Comparison of ENCODE assay signal across 23 cellular contexts in genomic region chr20:31943052-31943471, GRCh38. TPM values are rescaled to one million over a fixed set of nuclear protein-coding genes. Genes with fewer than 3 reads are reported as not detected.
DNase-seq lines count a peak whose midpoint lies in the region; ATAC-seq, FAIRE-seq and TF ChIP-seq lines count a peak whose summit lies in the region.
"Had no signal": no experiment of that assay in that cellular context is flagged by ENCODE, and none has a peak within 500 bp of the region (broad histone marks: within the 10 kb centered on the region; RNA-seq: fewer than 3 reads in every experiment).

No MANE protein-coding gene starts in this region.

- H3K4me3 ChIP-seq in kidney (ENCODE audit: low read length in 2 of 2): no peak overlapping the region
- H3K4me3 ChIP-seq: dorsolateral prefrontal cortex, tibial artery had no signal

- H3K9me3 Mint-ChIP-seq in central memory CD8-positive, alpha-beta T cell: no peaks in the 10 kb centered on the region
- no peaks in the 10 kb centered on the region for H3K9me3 Mint-ChIP-seq in stimulated activated memory B cell treated with anti-CD40 and anti-IgM and Interleukin-4, amounts not matched to agents 10 μg/mL and 1 μg/mL and 100 μg/mL, for 72 hours
- H3K9me3 Mint-ChIP-seq: T-helper 2 cell treated with Interferon-gamma antibody and Interleukin-4, amounts not matched to agents 5 μg/mL and 100 μg/mL, for 36 hours had no signal

- peak; percentile 41 for DNase-seq in NCI-H2196 treated with DMSO at 0.1 percent for 48 hours (lab: John Stamatoyannopoulos, UW; ENCODE audit: unreplicated experiment)
- DNase-seq in central memory CD8-positive, alpha-beta T cell (ENCODE audit: low spot score in 2 of 2): no peak
- DNase-seq in kidney: peak; percentile 62
- DNase-seq in HK-2 (ENCODE audit: unreplicated experiment): no peak
- DNase-seq in activated naive CD4-positive, alpha-beta T cell treated with anti-CD3 and anti-CD28 coated beads, Interleukin-2, amount 50 U/mL, for 16 hours: no peak
- DNase-seq in NCI-H187 treated with DMSO at 0.1 percent for 48 hours (lab: John Stamatoyannopoulos, UW): no peak
- DNase-seq: activated CD4-positive, alpha-beta T cell treated with anti-CD3 and anti-CD28 coated beads, Interleukin-2, amount 50 U/mL, for 1 hour; activated naive CD4-positive, alpha-beta T cell treated with anti-CD3 and anti-CD28 coated beads, Interleukin-2, amount 10 ng/mL, durations not matched to agents 7 days and 5 days; AML-193; NCI-H1694; NCI-H524; small intestine; stimulated activated CD4-positive, alpha-beta T cell treated with anti-CD3 and anti-CD28 coated beads, Interleukin-4, amount 100 ng/mL, for 24 hours; tibial artery had no signal

- no peak overlapping the region for H3K9ac ChIP-seq in kidney (ENCODE audit: low read length in 2 of 2)

- no peak overlapping the region for H3K4me3 Mint-ChIP-seq in central memory CD8-positive, alpha-beta T cell
- no peak overlapping the region for H3K4me3 Mint-ChIP-seq in stimulated activated memory B cell treated with anti-CD40 and anti-IgM and Interleukin-4, amounts not matched to agents 10 μg/mL and 1 μg/mL and 100 μg/mL, for 72 hours
- H3K4me3 Mint-ChIP-seq: activated naive CD4-positive, alpha-beta T cell treated with anti-CD3 and anti-CD28 coated beads, Interleukin-2, amount 10 ng/mL, durations not matched to agents 7 days and 5 days; mesothelial cell of epicardium; T-helper 2 cell treated with Interferon-gamma antibody and Interleukin-4, amounts not matched to agents 5 μg/mL and 100 μg/mL, for 36 hours had no signal

- no peak overlapping the region for H3K27ac ChIP-seq in kidney (ENCODE audit: low read depth in 2 of 2, low read length in 2 of 2)
- H3K27ac ChIP-seq: neutrophil, tibial artery had no signal

- no peak for FAIRE-seq in kidney (lab: Jason Lieb, UNC)
- FAIRE-seq: D721Med, GM12892, small intestine had no signal

- no peaks in the 10 kb centered on the region for H3K4me1 Mint-ChIP-seq in central memory CD8-positive, alpha-beta T cell
- no peaks in the 10 kb centered on the region for H3K4me1 Mint-ChIP-seq in stimulated activated memory B cell treated with anti-CD40 and anti-IgM and Interleukin-4, amounts not matched to agents 10 μg/mL and 1 μg/mL and 100 μg/mL, for 72 hours
- H3K4me1 Mint-ChIP-seq: activated naive CD4-positive, alpha-beta T cell treated with anti-CD3 and anti-CD28 coated beads, Interleukin-2, amount 10 ng/mL, durations not matched to agents 7 days and 5 days; mesothelial cell of epicardium had no signal

- H3K36me3 Mint-ChIP-seq in central memory CD8-positive, alpha-beta T cell (ENCODE audit: insufficient read depth): peaks cover 33% of the 10 kb centered on the region
- H3K36me3 Mint-ChIP-seq in stimulated activated memory B cell treated with anti-CD40 and anti-IgM and Interleukin-4, amounts not matched to agents 10 μg/mL and 1 μg/mL and 100 μg/mL, for 72 hours: peaks cover 61% of the 10 kb centered on the region

- peaks cover 27 to 34% of the 10 kb centered on the region in 2 donors for H3K36me3 ChIP-seq in kidney (ENCODE audit: control insufficient read depth in 1 of 2, insufficient read depth in 2 of 2, low read length in 2 of 2)

- ATAC-seq in central memory CD8-positive, alpha-beta T cell (replicated peaks; ENCODE audit: extremely low read depth, poor library complexity, severe bottlenecking): no peak
- ATAC-seq in stimulated activated memory B cell treated with anti-CD40 and anti-IgM and Interleukin-4, amounts not matched to agents 10 μg/mL and 1 μg/mL and 100 μg/mL, for 72 hours: no peak
- no peak for ATAC-seq in HG03175 (IDR thresholded peaks at IDR 0.05; ENCODE audit: unreplicated experiment)
- ATAC-seq: esophagus mucosa had no signal

- no peaks in the 10 kb centered on the region for H3K4me1 ChIP-seq in kidney (ENCODE audit: control insufficient read depth in 1 of 2, insufficient read depth in 1 of 2, low read depth in 1 of 2, low read length in 2 of 2)

- H3K9me3 ChIP-seq in kidney (ENCODE audit: control insufficient read depth in 1 of 2, low read length in 2 of 2): no peaks in the 10 kb centered on the region
- H3K9me3 ChIP-seq: neutrophil, tibial artery had no signal

- peak overlapping the region; percentile 41 for H3K27ac Mint-ChIP-seq in central memory CD8-positive, alpha-beta T cell (ENCODE audit: low read depth)
- peak overlapping the region; percentile 51 for H3K27ac Mint-ChIP-seq in stimulated activated memory B cell treated with anti-CD40 and anti-IgM and Interleukin-4, amounts not matched to agents 10 μg/mL and 1 μg/mL and 100 μg/mL, for 72 hours
- H3K27ac Mint-ChIP-seq: mesothelial cell of epicardium; T-helper 2 cell treated with Interferon-gamma antibody and Interleukin-4, amounts not matched to agents 5 μg/mL and 100 μg/mL, for 36 hours had no signal

- no peaks in the 10 kb centered on the region for H3K27me3 Mint-ChIP-seq in central memory CD8-positive, alpha-beta T cell
- no peaks in the 10 kb centered on the region for H3K27me3 Mint-ChIP-seq in stimulated activated memory B cell treated with anti-CD40 and anti-IgM and Interleukin-4, amounts not matched to agents 10 μg/mL and 1 μg/mL and 100 μg/mL, for 72 hours
- H3K27me3 Mint-ChIP-seq: activated naive CD4-positive, alpha-beta T cell treated with anti-CD3 and anti-CD28 coated beads, Interleukin-2, amount 10 ng/mL, durations not matched to agents 7 days and 5 days had no signal

- intact Hi-C loops in kidney (cut with DNase I): no loop called here

- no peak for TF ChIP-seq CTCF in kidney (IDR thresholded peaks at IDR 0.05; ENCODE audit: borderline replicate concordance, extremely low read depth, insufficient read depth)

RNA-seq across cellular contexts. Expression of gene PDRG1, which starts 8.8 kb away (rescaled TPM):
- 10.4 TPM for total RNA-seq in kidney
- polyA plus RNA-seq in kidney (ENCODE audit: insufficient read depth, low read depth, low replicate concordance): 22.5 TPM

RNA-seq across cellular contexts. Expression of gene XKR7, which starts 24.9 kb away (rescaled TPM):
- total RNA-seq in kidney: 0.06 TPM
- not detected for polyA plus RNA-seq in kidney (ENCODE audit: insufficient read depth, low read depth, low replicate concordance)
- total RNA-seq: esophagus mucosa had no signal

Comparison
In these comparisons a context has a peak if more than half of its experiments do, and no peak if none do; other contexts are left out.
1. DNase-seq: peak in NCI-H2196 treated with DMSO at 0.1 percent for 48 hours (single experiment) and kidney (single experiment); none in central memory CD8-positive, alpha-beta T cell (0 of 2), HK-2 (single experiment), activated naive CD4-positive, alpha-beta T cell treated with anti-CD3 and anti-CD28 coated beads, Interleukin-2, amount 50 U/mL, for 16 hours (single experiment) and NCI-H187 treated with DMSO at 0.1 percent for 48 hours (single experiment).